22 cellular contexts compared by ENCODE assay signal in the genomic region with DNA sequence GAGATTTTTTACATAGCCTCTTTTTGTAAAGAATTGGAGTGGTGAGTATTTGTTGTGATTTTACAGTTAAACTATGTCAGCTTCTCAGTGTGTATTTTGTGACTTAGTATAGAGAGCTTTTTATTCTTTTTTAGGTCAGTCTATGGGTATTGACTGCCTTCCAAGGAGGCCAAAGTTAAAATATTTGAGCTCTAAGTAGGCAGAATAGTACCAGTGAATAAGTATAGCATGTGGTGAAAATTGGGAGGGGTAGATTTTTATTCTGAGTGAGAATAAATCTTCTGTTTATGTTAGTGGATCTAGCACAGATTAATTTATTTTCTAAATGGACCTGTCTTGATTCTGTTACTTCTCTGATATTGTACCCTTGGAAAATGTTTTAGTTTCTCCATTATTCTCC. TPM values are rescaled to one million over a fixed set of nuclear protein-coding genes. Genes with fewer than 3 reads are reported as not detected.
DNase-seq lines count a peak whose midpoint lies in the region; ATAC-seq and TF ChIP-seq lines count a peak whose summit lies in the region.
"Had no signal": no experiment of that assay in that cellular context is flagged by ENCODE, and none has a peak within 500 bp of the region (broad histone marks: within the 10 kb centered on the region; RNA-seq: fewer than 3 reads in every experiment).

No MANE protein-coding gene starts in this region.

- peaks cover 8 to 19% of the 10 kb centered on the region in 2 donors for H3K36me3 Mint-ChIP-seq in activated T-cell treated with anti-CD3 and anti-CD28 coated beads, Interleukin-2, amount 50 U/mL, for 72 hours (ENCODE audit: insufficient read depth in 2 of 2)

- no peaks in the 10 kb centered on the region for H3K9me3 ChIP-seq in osteoblast (ENCODE audit: low read depth, low read length)
- H3K9me3 ChIP-seq: esophagus squamous epithelium had no signal

- TF ChIP-seq CTCF in osteoblast (IDR thresholded peaks at IDR 0.05; ENCODE audit: extremely low read depth, low read depth, low read length), result no peak

- DNase-seq in activated T-cell treated with anti-CD3 and anti-CD28 coated beads, Interleukin-2, amount 50 U/mL, for 72 hours, result no peak
- no peak for DNase-seq in activated T-cell treated with anti-CD3 and anti-CD28 coated beads, Interleukin-2, amount 50 U/mL, for 1 hour
- peak; percentile 4 for DNase-seq in RPMI7951 (ENCODE audit: low read depth)
- no peak for DNase-seq in epithelial cell of prostate (ENCODE audit: low read depth, low spot score)
- peak; percentile 62 for DNase-seq in osteoblast (ENCODE audit: insufficient read length, low spot score, missing footprints)
- DNase-seq in RPMI8226, result no peak
- DNase-seq: endodermal cell, esophagus squamous epithelium, H9, kidney glomerular epithelial cell, naive B cell, NCI-H1105 treated with DMSO at 0.1 percent for 48 hours, NCI-H2029 treated with DMSO at 0.1 percent for 48 hours, NCI-H2227 treated with DMSO at 0.1 percent for 48 hours, NCI-H748 treated with DMSO at 0.1 percent for 48 hours, small intestine had no signal

- H3K27me3 Mint-ChIP-seq in activated T-cell treated with anti-CD3 and anti-CD28 coated beads, Interleukin-2, amount 50 U/mL, for 72 hours (ENCODE audit: low read depth), result no peaks in the 10 kb centered on the region
- H3K27me3 Mint-ChIP-seq: activated naive CD8-positive, alpha-beta T cell; IgD-negative memory B cell; memory B cell; naive B cell had no signal

- no peak overlapping the region for H2AFZ ChIP-seq in osteoblast (ENCODE audit: low read length)

- no peaks in the 10 kb centered on the region for H3K36me3 ChIP-seq in osteoblast (ENCODE audit: insufficient read depth, low read length)
- H3K36me3 ChIP-seq: esophagus squamous epithelium had no signal

- H3K4me3 Mint-ChIP-seq in activated T-cell treated with anti-CD3 and anti-CD28 coated beads, Interleukin-2, amount 50 U/mL, for 72 hours, result no peak overlapping the region
- H3K4me3 Mint-ChIP-seq: activated naive CD8-positive, alpha-beta T cell; endodermal cell; H9; IgD-negative memory B cell; memory B cell; naive B cell had no signal

- H3K79me2 ChIP-seq in osteoblast (ENCODE audit: insufficient read depth, low read length), result peaks cover 4% of the 10 kb centered on the region

- peak overlapping the region; percentile 88 for H3K27ac Mint-ChIP-seq in activated T-cell treated with anti-CD3 and anti-CD28 coated beads, Interleukin-2, amount 50 U/mL, for 72 hours
- H3K27ac Mint-ChIP-seq: activated naive CD8-positive, alpha-beta T cell; activated T-helper 2 cell treated with anti-CD3 and anti-CD28 coated beads, Interferon-gamma antibody, Interleukin-2, Interleukin-4, amounts not matched to agents 10 μg/mL and 5 μg/mL and 100 μg/mL, durations not matched to agents 14 hours and 24 hours and 36 hours; endodermal cell; H9; IgD-negative memory B cell; memory B cell; naive B cell had no signal

- H3K4me1 Mint-ChIP-seq in activated T-cell treated with anti-CD3 and anti-CD28 coated beads, Interleukin-2, amount 50 U/mL, for 72 hours (ENCODE audit: low read depth), result peaks cover 26% of the 10 kb centered on the region

- H3K4me2 ChIP-seq in osteoblast (ENCODE audit: insufficient read depth, low read length), result peak overlapping the region; percentile 73

- peaks cover 11 to 13% of the 10 kb centered on the region in 2 donors for H3K9me3 Mint-ChIP-seq in activated T-cell treated with anti-CD3 and anti-CD28 coated beads, Interleukin-2, amount 50 U/mL, for 72 hours
- H3K9me3 Mint-ChIP-seq: endodermal cell, H9 had no signal

- no peaks in the 10 kb centered on the region for H3K27me3 ChIP-seq in osteoblast (ENCODE audit: insufficient read depth, low read length)
- H3K27me3 ChIP-seq: esophagus squamous epithelium had no signal

- peaks cover 33% of the 10 kb centered on the region for H3K4me1 ChIP-seq in osteoblast (ENCODE audit: insufficient read depth, low read length)

- H3K4me3 ChIP-seq in osteoblast (ENCODE audit: insufficient read depth, low read length), result no peak overlapping the region
- H3K4me3 ChIP-seq: esophagus squamous epithelium had no signal

- H3K27ac ChIP-seq in epithelial cell of prostate (peak overlapping the region; percentile 90), osteoblast (ENCODE audit: low read depth, low read length) (peak overlapping the region; percentile 78)

- H4K20me1 ChIP-seq in osteoblast (ENCODE audit: insufficient read depth, low read length), result no peaks in the 10 kb centered on the region

- no peak for ATAC-seq in activated T-cell treated with anti-CD3 and anti-CD28 coated beads, Interleukin-2, amount 50 U/mL, for 72 hours (replicated peaks in 1 of 2)
- ATAC-seq in GM19452 (IDR thresholded peaks at IDR 0.05; ENCODE audit: unreplicated experiment) (no peak), HG03196 (IDR thresholded peaks at IDR 0.05; ENCODE audit: unreplicated experiment) (no peak)

RNA-seq across cellular contexts. Expression of gene HERC3, which starts 37.5 kb away (rescaled TPM):
- 10 to 100 TPM; 22.0 to 32.3 TPM for total RNA-seq in activated T-cell treated with anti-CD3 and anti-CD28 coated beads, Interleukin-2, amount 50 U/mL, for 72 hours
- total RNA-seq in RPMI7951 (2014; rRNA removed; shearing (Covaris generic)), result 7.8 and 10.1 TPM in 2 replicates
- 15.6 and 15.9 TPM in 2 replicates for total RNA-seq in osteoblast

Comparison
In these comparisons a context has a peak if more than half of its experiments do, and no peak if none do; other contexts are left out.
1. DNase-seq: peak in RPMI7951 (single experiment) and osteoblast (single experiment); none in activated T-cell treated with anti-CD3 and anti-CD28 coated beads, Interleukin-2, amount 50 U/mL, for 72 hours (0 of 2), activated T-cell treated with anti-CD3 and anti-CD28 coated beads, Interleukin-2, amount 50 U/mL, for 1 hour (single experiment), epithelial cell of prostate (single experiment) and RPMI8226 (single experiment).